In genomic region chr16:58487566-58488351, GRCh38 we compare ENCODE assay signal across 9 cellular contexts. TPM values are rescaled to one million over a fixed set of nuclear protein-coding genes. Genes with fewer than 3 reads are reported as not detected.
DNase-seq lines count a peak whose midpoint lies in the region; ATAC-seq and TF ChIP-seq lines count a peak whose summit lies in the region.
"Had no signal": no experiment of that assay in that cellular context is flagged by ENCODE, and none has a peak within 500 bp of the region (broad histone marks: within the 10 kb centered on the region; RNA-seq: fewer than 3 reads in every experiment).

No MANE protein-coding gene starts in this region.

- no peak overlapping the region for H3K4me3 ChIP-seq in LNCaP clone FGC (ENCODE audit: low read depth, low read length)
- no peak overlapping the region for H3K4me3 ChIP-seq in prostate gland
- H3K4me3 ChIP-seq: SK-N-MC had no signal

- ATAC-seq in Right ventricle myocardium inferior, result peak; percentile 74

- no peaks in the 10 kb centered on the region for H3K9me3 ChIP-seq in prostate gland

- no peaks in the 10 kb centered on the region for H3K36me3 ChIP-seq in prostate gland

- no peaks in the 10 kb centered on the region for H3K27me3 ChIP-seq in prostate gland (replicated peaks; ENCODE audit: insufficient read depth)

- WGBS in prostate gland, result 25% methylated on average over 32 of the region's 43 CpGs

- H3K27ac ChIP-seq in prostate gland, result no peak overlapping the region
- H3K27ac ChIP-seq: SK-N-MC had no signal

- TF ChIP-seq CTCF in GM20000 (IDR thresholded peaks at IDR 0.05; ENCODE audit: extremely low read depth, missing control alignments) (peak; percentile 72), LNCaP clone FGC (IDR thresholded peaks at IDR 0.05; ENCODE audit: control insufficient read depth, extremely low read depth, insufficient read depth) (peak; percentile 98), prostate gland (IDR thresholded peaks at IDR 0.05) (peak; percentile 82 to 93 (median 89))

- DNase-seq in CD1c-positive myeloid dendritic cell (ENCODE audit: extremely low spot score), result peak; percentile 83
- peak; percentile 88 for DNase-seq in GM20000 (ENCODE audit: low spot score)
- peak; percentile 30 for DNase-seq in LNCaP clone FGC (ENCODE audit: low read depth)
- DNase-seq in SK-N-DZ (ENCODE audit: low spot score), result peak; percentile 96
- peak; percentile 71 for DNase-seq in activated naive CD4-positive, alpha-beta T cell treated with anti-CD3 and anti-CD28 coated beads, Interleukin-2, amount 50 U/mL, for 16 hours
- peak; percentile 92 for DNase-seq in Right ventricle myocardium inferior (ENCODE audit: missing footprints)
- DNase-seq in prostate gland (ENCODE audit: low spot score), result peak; percentile 77
- peak; percentile 80 for DNase-seq in ureter (ENCODE audit: low spot score)

- no peaks in the 10 kb centered on the region for H3K4me1 ChIP-seq in prostate gland (replicated peaks)

- intact Hi-C loops in Right ventricle myocardium inferior (cut with DNase I), result loop anchor here (1.0 to 5.0 kb wide), 3 partner anchors 70 to 151 kb away; partner anchors contain the start of gene GINS3
- intact Hi-C loops in prostate gland (cut with DNase I), result loop anchor here (2.0 kb wide), 1 partner anchor 151 kb away; no protein-coding TSS in a partner anchor

- no peak for TF ChIP-seq POLR2A in prostate gland (IDR thresholded peaks at IDR 0.05)

RNA-seq across cellular contexts. Expression of gene NDRG4, which starts 12.2 kb away (rescaled TPM):
- 142 and 156 TPM in 2 replicates for polyA plus RNA-seq in SK-N-DZ (2014; cell fraction: cytosol; rRNA removed)
- 256 and 322 TPM in 2 replicates for polyA plus RNA-seq in SK-N-DZ (2014; cell fraction: nucleus; rRNA removed)
- total RNA-seq in Right ventricle myocardium inferior (337 TPM), prostate gland (100 to 1,000 TPM in 1 of 2 donors, 10 to 100 TPM in 1; 13.4 to 359 TPM), ureter (4.6 TPM)

RNA-seq across cellular contexts. Expression of gene SETD6, which starts 27.6 kb away (rescaled TPM):
- polyA plus RNA-seq in SK-N-DZ (2014; cell fraction: cytosol; rRNA removed), result 39.1 and 40.9 TPM in 2 replicates
- 179 and 180 TPM in 2 replicates for polyA plus RNA-seq in SK-N-DZ (2014; cell fraction: nucleus; rRNA removed)
- 13.0 TPM for total RNA-seq in Right ventricle myocardium inferior
- total RNA-seq in prostate gland, result 10 to 100 TPM; 45.4 to 55.8 TPM
- 37.3 TPM for total RNA-seq in ureter

Comparison
In these comparisons a context has a peak if more than half of its experiments do, and no peak if none do; other contexts are left out.
1. DNase-seq: peak in every context shown above with its lines; median percentile 96 in SK-N-DZ; 92 in Right ventricle myocardium inferior; 88 in GM20000; 83 in CD1c-positive myeloid dendritic cell; 80 in ureter; 77 in prostate gland; 71 in activated naive CD4-positive, alpha-beta T cell treated with anti-CD3 and anti-CD28 coated beads, Interleukin-2, amount 50 U/mL, for 16 hours; 30 in LNCaP clone FGC.